1 cellular context compared by ENCODE assay signal in the genomic region with DNA sequence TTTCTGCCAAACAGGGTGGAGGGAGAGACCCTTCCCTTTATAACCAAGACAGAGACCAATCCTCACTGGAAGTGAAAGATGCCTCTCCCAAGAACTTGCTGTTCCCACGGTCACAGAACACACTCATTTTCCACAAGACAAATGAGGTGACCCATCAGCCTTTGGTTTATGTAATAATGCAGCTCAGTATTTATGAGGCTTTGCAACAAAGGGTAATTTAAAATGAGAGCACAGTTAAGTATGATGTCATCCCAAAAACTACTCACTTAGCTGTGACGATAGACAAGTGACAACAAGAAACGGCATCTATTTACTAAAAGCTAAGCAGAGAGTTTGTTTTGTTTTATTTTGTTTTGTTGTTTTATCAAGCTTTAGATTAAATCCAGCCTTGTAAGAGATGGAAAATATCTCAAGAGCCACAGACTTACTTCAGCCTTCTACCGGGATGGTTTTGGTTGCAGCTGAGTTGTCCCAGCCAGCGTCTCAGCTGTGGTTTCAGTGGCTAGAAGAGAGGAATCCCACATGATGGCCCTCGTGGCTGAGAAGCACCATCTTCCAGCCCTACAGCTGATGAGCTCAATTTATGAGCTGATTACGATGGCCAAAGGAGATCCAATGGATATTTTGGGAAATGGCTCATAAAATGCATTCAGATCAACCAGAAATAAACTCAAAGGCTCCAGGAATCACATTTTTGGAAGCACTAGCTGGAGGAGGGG.
A peak's percentile ranks its signal among the peaks of the same experiment; 100 is the strongest.
TF ChIP-seq lines count a peak whose summit lies in the region.

No MANE protein-coding gene starts in this region.

TF ChIP-seq in endothelial cell of umbilical vein, 7 proteins besides CTCF, POLR2A, EP300 and RAD21:
- TF ChIP-seq, protein P1, sequence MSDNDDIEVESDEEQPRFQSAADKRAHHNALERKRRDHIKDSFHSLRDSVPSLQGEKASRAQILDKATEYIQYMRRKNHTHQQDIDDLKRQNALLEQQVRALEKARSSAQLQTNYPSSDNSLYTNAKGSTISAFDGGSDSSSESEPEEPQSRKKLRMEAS (IDR thresholded peaks at IDR 0.05; ENCODE audit: insufficient read depth, insufficient read length): no peak
- TF ChIP-seq JUN (IDR thresholded peaks at IDR 0.05; ENCODE audit: borderline replicate concordance, insufficient read depth, insufficient read length, low read depth): peak; percentile 7
